10 cellular contexts compared by ENCODE assay signal in the genomic region with DNA sequence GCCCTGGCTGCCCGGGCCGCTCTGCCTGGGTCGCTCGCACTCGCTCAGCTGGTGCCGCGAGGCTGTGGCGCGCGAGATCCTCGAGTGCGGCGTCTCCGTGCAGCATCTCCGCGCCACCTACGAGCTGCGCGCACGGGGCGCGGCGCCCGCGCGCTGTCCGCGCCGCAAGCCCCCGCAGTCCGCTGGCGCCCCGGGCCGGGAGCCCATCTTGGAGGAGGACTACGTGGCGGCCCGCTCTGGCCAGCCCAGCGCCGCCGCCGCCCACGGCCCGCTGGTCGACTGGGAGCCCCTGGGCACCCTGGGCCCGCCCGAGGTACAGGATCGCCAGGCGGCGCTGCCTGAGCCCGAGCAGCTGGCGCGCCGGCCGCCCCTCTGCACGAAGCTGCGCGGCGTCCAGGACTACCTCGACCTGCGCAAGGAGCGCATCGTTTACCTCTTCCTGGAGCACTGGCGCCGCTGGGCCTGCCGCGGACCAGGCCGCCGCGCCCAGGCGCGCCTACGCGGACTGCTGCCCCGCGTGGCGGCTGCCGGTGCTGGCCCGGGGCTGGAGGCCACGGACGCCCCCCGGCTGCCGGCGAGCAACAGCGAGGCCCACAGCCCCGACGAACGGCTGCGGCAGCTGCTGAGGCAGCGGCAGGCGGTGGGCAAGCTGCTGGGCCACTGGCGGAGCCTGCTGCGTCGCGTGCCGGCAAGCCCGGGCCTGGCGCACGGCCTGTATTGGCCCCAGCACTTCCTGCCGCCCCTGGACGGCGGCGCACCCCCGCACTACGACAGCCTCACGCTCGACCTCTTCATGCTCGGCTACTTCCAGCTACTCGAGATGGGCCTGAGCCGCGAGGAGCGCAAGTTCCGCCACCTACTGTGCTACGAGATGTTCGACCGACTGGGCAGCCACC. TPM values are rescaled to one million over a fixed set of nuclear protein-coding genes. Genes with fewer than 3 reads are reported as not detected.
A peak's percentile ranks its signal among the peaks of the same experiment; 100 is the strongest.
DNase-seq lines count a peak whose midpoint lies in the region; ATAC-seq and TF ChIP-seq lines count a peak whose summit lies in the region.
"Had no signal": no experiment of that assay in that cellular context is flagged by ENCODE, and none has a peak within 500 bp of the region (broad histone marks: within the 10 kb centered on the region; RNA-seq: fewer than 3 reads in every experiment).

No MANE protein-coding gene starts in this region.

- peak overlapping the region in 1 of 7 donors; percentile 61 for H3K27ac Mint-ChIP-seq in CD4-positive, alpha-beta memory T cell

- POLR2A ChIA-PET in CD4-positive, alpha-beta memory T cell (lab: Charles Lee; ENCODE audit: partially characterized antibody) = interaction anchor here (0.6 to 18.5 kb wide), 10 partner anchors 5 to 429 kb away, joined by 3 to 390 read pairs (median 3); a partner anchor contains a TSS

- H3K27ac ChIP-seq in CD4-positive, alpha-beta memory T cell (ENCODE audit: low read depth, low read length) = no peak overlapping the region
- no peak overlapping the region for H3K27ac ChIP-seq in HUES6 (ENCODE audit: low read depth, low read length)

- no peak overlapping the region for H3K4me3 ChIP-seq in CD4-positive, alpha-beta memory T cell (ENCODE audit: low read length in 2 of 2)
- peak overlapping the region; percentile 39; the same call in 1 of the 2 replicates for H3K4me3 ChIP-seq in HUES6 (ENCODE audit: low read depth, low read length)
- H3K4me3 ChIP-seq in astrocyte of the cerebellum (ENCODE audit: low read depth, low read length) = no peak overlapping the region

- H3K9me3 ChIP-seq in CD4-positive, alpha-beta memory T cell (ENCODE audit: control insufficient read depth in 1 of 2, low read length in 2 of 2) = no peaks in the 10 kb centered on the region
- no peaks in the 10 kb centered on the region for H3K9me3 ChIP-seq in HUES6 (ENCODE audit: control insufficient read depth, insufficient read depth, low read depth, low read length)

- H3K36me3 Mint-ChIP-seq in CD4-positive, alpha-beta memory T cell = peaks cover 0 to under 1% of the 10 kb centered on the region in 2 donors

- peak; percentile 56 to 62 (median 60) for DNase-seq in CD4-positive, alpha-beta memory T cell
- DNase-seq in astrocyte of the cerebellum (ENCODE audit: low read depth) (no peak), lung microvascular endothelial cell (ENCODE audit: low read depth in 2 of 2) (peak; percentile 14 to 35)
- DNase-seq: NCI-H226, small intestine had no signal

- H3K9ac ChIP-seq in HUES6 (ENCODE audit: low read length) = no peak overlapping the region

- H3K36me3 ChIP-seq in CD4-positive, alpha-beta memory T cell (ENCODE audit: insufficient read depth, low read length) = no peaks in the 10 kb centered on the region
- H3K36me3 ChIP-seq in HUES6 (ENCODE audit: control insufficient read depth, insufficient read depth, low read length) = no peaks in the 10 kb centered on the region

- ATAC-seq in GM18861 (IDR thresholded peaks at IDR 0.05; ENCODE audit: unreplicated experiment) (no peak), HG03378 (IDR thresholded peaks at IDR 0.05; ENCODE audit: unreplicated experiment) (no peak), GM19351 (IDR thresholded peaks at IDR 0.05; ENCODE audit: unreplicated experiment) (no peak), HG03354 (IDR thresholded peaks at IDR 0.05; ENCODE audit: poor library complexity, severe bottlenecking, unreplicated experiment) (no peak)

- peaks cover 10 to 13% of the 10 kb centered on the region in 2 donors for H3K27me3 Mint-ChIP-seq in CD4-positive, alpha-beta memory T cell

- H3K4me1 ChIP-seq in CD4-positive, alpha-beta memory T cell (ENCODE audit: insufficient read depth, low read length) = peaks cover 10% of the 10 kb centered on the region
- peaks cover 13% of the 10 kb centered on the region for H3K4me1 ChIP-seq in HUES6 (ENCODE audit: control insufficient read depth, insufficient read depth, low read length)

- CTCF ChIA-PET in CD4-positive, alpha-beta memory T cell (lab: Charles Lee; ENCODE audit: partially characterized antibody) = interaction anchor here (0.6 to 2.6 kb wide), 15 partner anchors 9 to 190 kb away, joined by 3 to 18 read pairs (median 4); a partner anchor contains a TSS

- in situ Hi-C loops in astrocyte of the cerebellum (cut with HindIII; ENCODE audit: low sequenced_read_pairs) = no loop called here

- peak overlapping the region in 3 of 8 donors; percentile 49 to 70 (median 61) for H3K4me3 Mint-ChIP-seq in CD4-positive, alpha-beta memory T cell

- no peaks in the 10 kb centered on the region for H3K9me3 Mint-ChIP-seq in CD4-positive, alpha-beta memory T cell

- TF ChIP-seq CTCF in astrocyte of the cerebellum (IDR thresholded peaks at IDR 0.05; ENCODE audit: low read depth, low read length, missing control alignments) = peak; percentile 7

- peaks cover 13 to 39% (median 27%) of the 10 kb centered on the region in 4 donors for H3K4me1 Mint-ChIP-seq in CD4-positive, alpha-beta memory T cell

- H3K27me3 ChIP-seq in CD4-positive, alpha-beta memory T cell (ENCODE audit: insufficient read depth, low read length) = no peaks in the 10 kb centered on the region
- H3K27me3 ChIP-seq in HUES6 (ENCODE audit: control insufficient read depth, insufficient read depth, low read length) = peaks cover 31% of the 10 kb centered on the region

- intact Hi-C loops in CD4-positive, alpha-beta memory T cell (cut with micrococcal nuclease) = loop anchor here (1.0 kb wide), 1 partner anchor 20 kb away; no protein-coding TSS in a partner anchor

RNA-seq across cellular contexts. Expression of a gene that starts 10.9 kb away (rescaled TPM):
- total RNA-seq in CD4-positive, alpha-beta memory T cell = 100 to 1,000 TPM; 392 to 415 TPM
- 10 to 100 TPM; 28.9 to 60.7 TPM for polyA plus RNA-seq in CD4-positive, alpha-beta memory T cell
- total RNA-seq in lung microvascular endothelial cell = 3.3 and 5.2 TPM in 2 replicates

RNA-seq across cellular contexts. Expression of a gene that starts 30.5 kb away (rescaled TPM):
- total RNA-seq in CD4-positive, alpha-beta memory T cell = 10 to 100 TPM; 10.9 to 13.5 TPM
- 1 to 10 TPM in 1 of 2 donors, under 1 TPM in 1; 0.48 to 1.8 TPM for polyA plus RNA-seq in CD4-positive, alpha-beta memory T cell
- 0.20 and 0.65 TPM in 2 replicates for total RNA-seq in lung microvascular endothelial cell

RNA-seq across cellular contexts. Expression of a gene that starts 35.4 kb away (rescaled TPM):
- total RNA-seq in CD4-positive, alpha-beta memory T cell = not detected
- not detected for polyA plus RNA-seq in CD4-positive, alpha-beta memory T cell
- 7.3 and 19.8 TPM in 2 replicates for total RNA-seq in lung microvascular endothelial cell

RNA-seq across cellular contexts. Expression of a gene that starts 36.4 kb away (rescaled TPM):
- 10 to 100 TPM; 10.4 to 11.8 TPM for total RNA-seq in CD4-positive, alpha-beta memory T cell
- 1 to 10 TPM; 1.7 to 2.0 TPM for polyA plus RNA-seq in CD4-positive, alpha-beta memory T cell
- 17.9 and 20.9 TPM in 2 replicates for total RNA-seq in lung microvascular endothelial cell

Comparison
In these comparisons a context has a peak if more than half of its experiments do, and no peak if none do; other contexts are left out.
1. RNA of a gene that starts 10.9 kb away (total RNA-seq): 392 to 415 TPM in CD4-positive, alpha-beta memory T cell; 3.3 to 5.2 TPM in lung microvascular endothelial cell; every median in the first group is over 10 times any median in the second.